Comparison of ENCODE assay signal across 20 cellular contexts in the genomic region with DNA sequence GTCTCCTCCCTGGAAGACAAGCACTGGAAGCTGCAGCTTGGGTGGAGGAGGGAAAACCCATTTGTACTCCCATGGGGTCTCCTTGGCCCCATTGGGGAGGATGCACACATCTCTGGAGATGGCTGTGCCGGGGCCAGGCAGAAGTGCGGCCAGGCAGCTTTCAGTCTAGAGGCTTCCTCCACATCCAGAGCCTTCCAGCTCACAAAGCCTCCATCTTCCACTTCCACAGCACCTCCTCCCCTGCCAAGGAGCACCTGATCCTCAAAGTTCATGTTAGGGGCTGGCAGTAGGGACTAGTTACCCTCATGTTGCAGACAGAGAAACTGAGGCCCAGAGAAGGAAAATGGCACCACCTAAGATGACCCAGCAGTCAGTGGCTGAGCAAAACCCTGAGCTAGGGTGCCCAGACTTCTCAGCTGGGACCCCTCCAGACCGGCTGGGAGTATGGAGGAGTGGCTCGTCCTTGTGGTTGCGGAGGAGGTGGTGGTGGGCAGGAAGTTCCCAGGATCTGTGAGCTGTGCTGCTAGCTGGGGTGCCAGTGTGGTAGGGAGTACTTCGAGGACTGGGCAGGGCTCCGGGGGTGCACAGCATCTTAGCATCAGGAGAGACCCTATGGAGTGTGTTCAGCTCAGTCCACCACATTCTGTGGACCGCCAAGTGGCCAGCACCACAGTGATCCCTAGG. TPM values are rescaled to one million over a fixed set of nuclear protein-coding genes. Genes with fewer than 3 reads are reported as not detected.
DNase-seq lines count a peak whose midpoint lies in the region; ATAC-seq and TF ChIP-seq lines count a peak whose summit lies in the region.
"Had no signal": no experiment of that assay in that cellular context is flagged by ENCODE, and none has a peak within 500 bp of the region (broad histone marks: within the 10 kb centered on the region; RNA-seq: fewer than 3 reads in every experiment).

No MANE protein-coding gene starts in this region.

- no peak overlapping the region for H3K4me3 ChIP-seq in upper lobe of right lung
- H3K4me3 ChIP-seq: BLaER1 treated with 17β-estradiol and CSF1 and Interleukin-3, amounts not matched to agents 10 nM and 100 nM; GM23338 had no signal

- intact Hi-C loops in posterior vena cava (cut with DNase I) (no loop called here), upper lobe of right lung (cut with DNase I) (no loop called here)

- H3K4me1 ChIP-seq in upper lobe of right lung, result no peaks in the 10 kb centered on the region
- H3K4me1 ChIP-seq: BLaER1 treated with 17β-estradiol and CSF1 and Interleukin-3, amounts not matched to agents 10 nM and 100 nM; Caco-2 had no signal

- no peaks in the 10 kb centered on the region for H3K27me3 ChIP-seq in upper lobe of right lung
- H3K27me3 ChIP-seq: BLaER1 treated with 17β-estradiol and CSF1 and Interleukin-3, amounts not matched to agents 10 nM and 100 nM had no signal

- peak; percentile 56 for DNase-seq in activated effector memory CD4-positive, alpha-beta T cell treated with anti-CD3 and anti-CD28 coated beads, Interleukin-2, amount 50 U/mL, for 16 hours
- no peak for DNase-seq in activated effector memory CD4-positive, alpha-beta T cell treated with Interleukin-2 at 50 U/mL for 16 hours
- DNase-seq in islet precursor cell (peak; percentile 37), posterior vena cava (ENCODE audit: low spot score) (peak; percentile 41), upper lobe of right lung (peak; percentile 50), H4 (ENCODE audit: low spot score) (no peak)
- DNase-seq in stimulated activated CD4-positive, alpha-beta T cell treated with anti-CD3 and anti-CD28 coated beads, Interleukin-2, amount 100 ng/mL, for 48 hours, result no peak
- DNase-seq: 8988T; CD4-positive, alpha-beta memory T cell; KG1; NCI-H1092; NCI-H1436 treated with DMSO at 0.1 percent for 48 hours; NCI-H2029; NCI-H2227 treated with DMSO at 0.1 percent for 48 hours; NCI-H510A had no signal

- H3K27ac ChIP-seq in upper lobe of right lung, result no peak overlapping the region
- H3K27ac ChIP-seq: BLaER1 treated with 17β-estradiol and CSF1 and Interleukin-3, amounts not matched to agents 10 nM and 100 nM had no signal

- H3K9me3 ChIP-seq in upper lobe of right lung, result no peaks in the 10 kb centered on the region
- H3K9me3 ChIP-seq: BLaER1 treated with 17β-estradiol and CSF1 and Interleukin-3, amounts not matched to agents 10 nM and 100 nM; Caco-2 had no signal

- H3K36me3 ChIP-seq in upper lobe of right lung, result no peaks in the 10 kb centered on the region
- H3K36me3 ChIP-seq: BLaER1 treated with 17β-estradiol and CSF1 and Interleukin-3, amounts not matched to agents 10 nM and 100 nM had no signal

- ATAC-seq in upper lobe of right lung (no peak), HG02571 (IDR thresholded peaks at IDR 0.05; ENCODE audit: unreplicated experiment) (no peak)
- ATAC-seq: GM23338 had no signal

- no peak for TF ChIP-seq CTCF in upper lobe of right lung (IDR thresholded peaks at IDR 0.05)

RNA-seq across cellular contexts. Expression of a gene that starts 44.2 kb away (rescaled TPM):
- total RNA-seq in posterior vena cava (1 to 10 TPM; 1.8 to 4.3 TPM), upper lobe of right lung (1.8 TPM)
- total RNA-seq in H4 (2014; rRNA removed; shearing (Covaris generic)), result 0.17 and 0.27 TPM in 2 replicates
- total RNA-seq: Caco-2; CD4-positive, alpha-beta memory T cell; G401 had no signal

Comparison
In these comparisons a context has a peak if more than half of its experiments do, and no peak if none do; other contexts are left out.
1. DNase-seq: peak in activated effector memory CD4-positive, alpha-beta T cell treated with anti-CD3 and anti-CD28 coated beads, Interleukin-2, amount 50 U/mL, for 16 hours (single experiment), islet precursor cell (single experiment), posterior vena cava (single experiment) and upper lobe of right lung (single experiment); none in activated effector memory CD4-positive, alpha-beta T cell treated with Interleukin-2 at 50 U/mL for 16 hours (single experiment), stimulated activated CD4-positive, alpha-beta T cell treated with anti-CD3 and anti-CD28 coated beads, Interleukin-2, amount 100 ng/mL, for 48 hours (0 of 2) and H4 (single experiment).